In the genomic region with DNA sequence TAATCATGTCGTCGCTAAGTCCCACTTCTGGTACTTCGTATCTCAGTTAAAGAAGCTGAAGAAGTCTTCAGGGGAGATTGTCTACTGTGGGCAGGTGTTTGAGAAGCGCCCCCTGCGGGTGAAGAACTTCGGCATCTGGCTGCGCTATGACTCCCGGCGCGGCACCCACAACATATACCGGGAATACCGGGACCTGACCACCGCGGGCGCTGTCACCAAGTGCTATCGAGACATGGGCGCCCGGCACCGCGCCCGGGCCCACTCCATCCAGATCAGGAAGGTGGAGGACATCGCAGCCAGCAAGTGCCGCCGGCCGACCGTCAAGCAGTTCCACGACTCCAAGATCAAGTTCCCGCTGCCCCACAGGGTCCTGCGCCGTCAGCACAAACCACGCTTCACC, we compare ENCODE assay signal across 9 cellular contexts. TPM values are rescaled to one million over a fixed set of nuclear protein-coding genes. Genes with fewer than 3 reads are reported as not detected.
DNase-seq lines count a peak whose midpoint lies in the region; ATAC-seq and TF ChIP-seq lines count a peak whose summit lies in the region.
"Had no signal": no experiment of that assay in that cellular context is flagged by ENCODE, and none has a peak within 500 bp of the region (broad histone marks: within the 10 kb centered on the region; RNA-seq: fewer than 3 reads in every experiment).

No MANE protein-coding gene starts in this region.

- H3K9me3 Mint-ChIP-seq in H9 (peaks cover 71 to 74% of the 10 kb centered on the region in 2 experiments), nephron progenitor cell (peaks cover 64% of the 10 kb centered on the region)
- no peaks in the 10 kb centered on the region for H3K9me3 Mint-ChIP-seq in dendritic cell treated with granulocyte-macrophage colony-stimulating factor and Interleukin-4, amounts not matched to agents 40 ng/mL and 50 ng/mL, for 4 days

- H2AFZ ChIP-seq in H9 (ENCODE audit: low read length) = no peak overlapping the region

- no peak overlapping the region for H4K5ac ChIP-seq in H9 (ENCODE audit: insufficient read length, low read depth, low read length)

- H2BK5ac ChIP-seq in H9 (ENCODE audit: insufficient read length, low read length) = no peak overlapping the region

- H3K4me1 ChIP-seq in H9 (ENCODE audit: insufficient read depth, low read length) (no peaks in the 10 kb centered on the region), upper lobe of right lung (no peaks in the 10 kb centered on the region)
- H3K4me1 ChIP-seq: SJSA1 had no signal

- intact Hi-C loops in dendritic cell treated with granulocyte-macrophage colony-stimulating factor and Interleukin-4, amounts not matched to agents 40 ng/mL and 50 ng/mL, for 4 days (cut with micrococcal nuclease) = loop anchor here (5.0 to 10.0 kb wide), 2 partner anchors 110 to 707 kb away; no protein-coding TSS in a partner anchor
- intact Hi-C loops in upper lobe of right lung (cut with DNase I) = no loop called here

- no peak overlapping the region for H2BK12ac ChIP-seq in H9 (ENCODE audit: insufficient read length, low read depth, low read length)

- no peak overlapping the region for H2BK20ac ChIP-seq in H9 (ENCODE audit: low read depth, low read length, poor library complexity, severe bottlenecking)

- H3K9me3 ChIP-seq in H9 (ENCODE audit: control insufficient read depth, low read depth, low read length) (peaks cover 8% of the 10 kb centered on the region), upper lobe of right lung (no peaks in the 10 kb centered on the region)
- H3K9me3 ChIP-seq: SJSA1 had no signal

- H3K18ac ChIP-seq in H9 (ENCODE audit: insufficient read length, low read depth, low read length) = no peak overlapping the region

- no peak overlapping the region for H3K56ac ChIP-seq in H9 (ENCODE audit: insufficient read length, low read depth, low read length)

- DNase-seq in H9 (peak; percentile 80), nephron progenitor cell (peak; percentile 63), upper lobe of right lung (peak; percentile 73), DMS53 treated with DMSO at 0.1 percent for 48 hours (lab: John Stamatoyannopoulos, UW; ENCODE audit: unreplicated experiment) (no peak), NCI-H1092 (lab: John Stamatoyannopoulos, UW) (no peak)
- peak; percentile 40 to 43 for DNase-seq in activated CD4-positive, alpha-beta T cell treated with anti-CD3 and anti-CD28 coated beads for 24 hours (ENCODE audit: low read depth in 2 of 2)

- no peaks in the 10 kb centered on the region for H3K23me2 ChIP-seq in H9 (ENCODE audit: insufficient read length, low read depth, low read length, poor library complexity, severe bottlenecking)

- H3K27ac ChIP-seq in H9 (ENCODE audit: insufficient read length, low read depth, low read length) (no peak overlapping the region), upper lobe of right lung (no peak overlapping the region)
- H3K27ac ChIP-seq: SJSA1 had no signal

- no peak overlapping the region for H3K23ac ChIP-seq in H9 (ENCODE audit: insufficient read length, low read depth, low read length)

- H3K79me1 ChIP-seq in H9 (ENCODE audit: insufficient read depth, low read depth, low read length, poor library complexity, severe bottlenecking) = no peaks in the 10 kb centered on the region

- H4K8ac ChIP-seq in H9 (replicated peaks; ENCODE audit: insufficient read length, low read depth, low read length) = no peak overlapping the region

- no peak overlapping the region for H4K91ac ChIP-seq in H9 (ENCODE audit: insufficient read length, low read depth, low read length)

- no peak overlapping the region for H3K4me3 ChIP-seq in upper lobe of right lung
- H3K4me3 ChIP-seq: SJSA1 had no signal

- no peak for ATAC-seq in upper lobe of right lung
- no peak for ATAC-seq in GM21529 (IDR thresholded peaks at IDR 0.05; ENCODE audit: unreplicated experiment)

- peaks cover 58% of the 10 kb centered on the region for H3K27me3 Mint-ChIP-seq in H9 (ENCODE audit: low read depth)
- peaks cover 59% of the 10 kb centered on the region for H3K27me3 Mint-ChIP-seq in dendritic cell treated with granulocyte-macrophage colony-stimulating factor and Interleukin-4, amounts not matched to agents 40 ng/mL and 50 ng/mL, for 4 days
- H3K27me3 Mint-ChIP-seq in nephron progenitor cell (ENCODE audit: low read depth, poor library complexity) = peaks cover 84% of the 10 kb centered on the region

- TF ChIP-seq CTCF in H9 (conservative IDR thresholded peaks at IDR 0.05) = peak; percentile 72
- peak; percentile 34 for TF ChIP-seq CTCF in nephron progenitor cell (IDR thresholded peaks at IDR 0.05)
- peak; percentile 45 for TF ChIP-seq CTCF in upper lobe of right lung (IDR thresholded peaks at IDR 0.05)

- no peak overlapping the region for H3K27ac Mint-ChIP-seq in H9
- H3K27ac Mint-ChIP-seq in dendritic cell treated with granulocyte-macrophage colony-stimulating factor and Interleukin-4, amounts not matched to agents 40 ng/mL and 50 ng/mL, for 4 days = no peak overlapping the region
- H3K27ac Mint-ChIP-seq in nephron progenitor cell = no peak overlapping the region

- no peaks in the 10 kb centered on the region for H3K79me2 ChIP-seq in H9 (ENCODE audit: insufficient read depth, low read length)

- no peak overlapping the region for H3K4me2 ChIP-seq in H9 (ENCODE audit: insufficient read depth, insufficient read length, low read length)

- no peaks in the 10 kb centered on the region for H3K27me3 ChIP-seq in H9 (ENCODE audit: insufficient read depth, low read length)
- H3K27me3 ChIP-seq in upper lobe of right lung = peaks cover 18% of the 10 kb centered on the region
- H3K27me3 ChIP-seq: SJSA1 had no signal

- H3K9ac ChIP-seq in H9 (ENCODE audit: extremely low read depth, insufficient read length, low read length) = no peak overlapping the region

- H3K4ac ChIP-seq in H9 (ENCODE audit: low read depth, low read length) = no peak overlapping the region

- no peak overlapping the region for H2AK5ac ChIP-seq in H9 (ENCODE audit: insufficient read length, low read length)

- H3K14ac ChIP-seq in H9 (ENCODE audit: insufficient read depth, low read length) = no peak overlapping the region

- H3K4me3 Mint-ChIP-seq in H9 = peak overlapping the region; percentile 31 to 44; a peak in 3 of 5 replicates
- H3K4me3 Mint-ChIP-seq in dendritic cell treated with granulocyte-macrophage colony-stimulating factor and Interleukin-4, amounts not matched to agents 40 ng/mL and 50 ng/mL, for 4 days = peak overlapping the region; percentile 52
- no peak overlapping the region for H3K4me3 Mint-ChIP-seq in nephron progenitor cell

- H3K4me1 Mint-ChIP-seq in H9 (no peaks in the 10 kb centered on the region), nephron progenitor cell (no peaks in the 10 kb centered on the region)
- no peaks in the 10 kb centered on the region for H3K4me1 Mint-ChIP-seq in dendritic cell treated with granulocyte-macrophage colony-stimulating factor and Interleukin-4, amounts not matched to agents 40 ng/mL and 50 ng/mL, for 4 days (ENCODE audit: low read depth)

- no peaks in the 10 kb centered on the region for H4K20me1 ChIP-seq in H9 (ENCODE audit: control insufficient read depth, insufficient read depth, insufficient read length)

- no peak overlapping the region for H2BK120ac ChIP-seq in H9 (ENCODE audit: low read depth, low read length, poor library complexity, severe bottlenecking)

- H3K36me3 Mint-ChIP-seq in H9 (ENCODE audit: insufficient read depth in 1 of 3, low read depth in 3 of 3) (peaks cover 0 to 3% (median 0%) of the 10 kb centered on the region in 3 experiments; a peak in 4 of 7 replicates), nephron progenitor cell (ENCODE audit: low read depth) (peaks cover 5% of the 10 kb centered on the region)
- H3K36me3 Mint-ChIP-seq in dendritic cell treated with granulocyte-macrophage colony-stimulating factor and Interleukin-4, amounts not matched to agents 40 ng/mL and 50 ng/mL, for 4 days (ENCODE audit: low read depth) = no peaks in the 10 kb centered on the region

- no peaks in the 10 kb centered on the region for H3K36me3 ChIP-seq in upper lobe of right lung
- H3K36me3 ChIP-seq: SJSA1 had no signal

- WGBS in H9 (ENCODE audit: extremely low coverage, insufficient read length, low lambda C conversion rate) = no CpG with 5 or more reads among the region's 31 CpGs

- no peak overlapping the region for H3T11ph ChIP-seq in H9 (ENCODE audit: low read length)

- no peak overlapping the region for H2BK15ac ChIP-seq in H9 (ENCODE audit: low read depth, low read length)

RNA-seq across cellular contexts. Expression of a gene that starts 11.3 kb away (rescaled TPM):
- 26.2 and 26.8 TPM in 2 replicates for total RNA-seq in H9 (2021)
- 0.72 TPM for total RNA-seq in upper lobe of right lung
- total RNA-seq: SJSA1 had no signal

RNA-seq across cellular contexts. Expression of a gene that starts 15.3 kb away (rescaled TPM):
- total RNA-seq in H9 (2021) = 2.3 and 2.4 TPM in 2 replicates
- not detected for total RNA-seq in upper lobe of right lung

RNA-seq across cellular contexts. Expression of a gene that starts 25.5 kb away (rescaled TPM):
- total RNA-seq in H9 (2021) (229 and 231 TPM in 2 replicates), upper lobe of right lung (8.0 TPM)

Comparison
In these comparisons a context has a peak if more than half of its experiments do, and no peak if none do; other contexts are left out.
1. DNase-seq: peak in H9 (single experiment), activated CD4-positive, alpha-beta T cell treated with anti-CD3 and anti-CD28 coated beads for 24 hours (2 of 2), nephron progenitor cell (single experiment) and upper lobe of right lung (single experiment); none in DMS53 treated with DMSO at 0.1 percent for 48 hours (single experiment) and NCI-H1092 (single experiment).
2. RNA of a gene that starts 11.3 kb away (total RNA-seq): 26.2 to 26.8 TPM in H9; 0.72 TPM in upper lobe of right lung (single experiment); every median in the first group is over 10 times any median in the second.
3. RNA of a gene that starts 25.5 kb away (total RNA-seq): 229 to 231 TPM in H9; 8.0 TPM in upper lobe of right lung (single experiment); every median in the first group is over 10 times any median in the second.
4. Peak in every context shown above with its lines, with median percentiles within 50 percentile points of each other: CTCF ChIP-seq.